ENCODE assay signal across 19 cellular contexts in genomic region chr7:100374601-100375000, GRCh38. TPM values are rescaled to one million over a fixed set of nuclear protein-coding genes. Genes with fewer than 3 reads are reported as not detected.
A peak's percentile ranks its signal among the peaks of the same experiment; 100 is the strongest.
DNase-seq lines count a peak whose midpoint lies in the region; ATAC-seq lines count a peak whose summit lies in the region.
"Had no signal": no experiment of that assay in that cellular context is flagged by ENCODE, and none has a peak within 500 bp of the region (broad histone marks: within the 10 kb centered on the region; RNA-seq: fewer than 3 reads in every experiment).

No MANE protein-coding gene starts in this region.

- peaks cover 87% of the 10 kb centered on the region for H3K4me1 Mint-ChIP-seq in dendritic cell treated with granulocyte-macrophage colony-stimulating factor and Interleukin-4, amounts not matched to agents 40 ng/mL and 50 ng/mL, for 4 days (ENCODE audit: low read depth)
- peaks cover 57% of the 10 kb centered on the region for H3K4me1 Mint-ChIP-seq in stimulated activated memory B cell treated with anti-CD40 and anti-IgM and Interleukin-4, amounts not matched to agents 10 μg/mL and 1 μg/mL and 100 μg/mL, for 72 hours

- no peak overlapping the region for H3K4me3 ChIP-seq in Jurkat, Clone E6-1 (ENCODE audit: low read length)
- H3K4me3 ChIP-seq: esophagus squamous epithelium, lung had no signal

- no peaks in the 10 kb centered on the region for H3K9me3 Mint-ChIP-seq in dendritic cell treated with granulocyte-macrophage colony-stimulating factor and Interleukin-4, amounts not matched to agents 40 ng/mL and 50 ng/mL, for 4 days
- H3K9me3 Mint-ChIP-seq in stimulated activated memory B cell treated with anti-CD40 and anti-IgM and Interleukin-4, amounts not matched to agents 10 μg/mL and 1 μg/mL and 100 μg/mL, for 72 hours: no peaks in the 10 kb centered on the region

- peak overlapping the region; percentile 87 for H3K4me3 Mint-ChIP-seq in dendritic cell treated with granulocyte-macrophage colony-stimulating factor and Interleukin-4, amounts not matched to agents 40 ng/mL and 50 ng/mL, for 4 days
- H3K4me3 Mint-ChIP-seq in stimulated activated memory B cell treated with anti-CD40 and anti-IgM and Interleukin-4, amounts not matched to agents 10 μg/mL and 1 μg/mL and 100 μg/mL, for 72 hours: peak overlapping the region; percentile 61

- DNase-seq in activated CD4-positive, CD25-positive, alpha-beta regulatory T cell treated with anti-CD3 and anti-CD28 coated beads, Interleukin-2, amount 50 U/mL, for 72 hours: peak; percentile 3
- DNase-seq in activated CD4-positive, CD25-positive, alpha-beta regulatory T cell (lab: John Stamatoyannopoulos, UW): no peak
- peak; percentile 59 for DNase-seq in Jurkat, Clone E6-1 (ENCODE audit: low read depth, low spot score)
- DNase-seq in DMS79 treated with DMSO at 0.1 percent for 48 hours (lab: John Stamatoyannopoulos, UW): no peak
- no peak for DNase-seq in G401 (ENCODE audit: low spot score)
- DNase-seq: 8988T; C1 segment of cervical spinal cord; effector CD4-positive, alpha-beta T cell; esophagus squamous epithelium; GOT3; NCI-H187 treated with DMSO at 0.1 percent for 48 hours; NCI-H446; NK-92 treated with Interleukin-12 subunit alpha and Interleukin-12 subunit beta, amount 100 ng/mL, for 24 hours; SW 1271 had no signal

- H3K27me3 Mint-ChIP-seq in dendritic cell treated with granulocyte-macrophage colony-stimulating factor and Interleukin-4, amounts not matched to agents 40 ng/mL and 50 ng/mL, for 4 days: no peaks in the 10 kb centered on the region
- no peaks in the 10 kb centered on the region for H3K27me3 Mint-ChIP-seq in stimulated activated memory B cell treated with anti-CD40 and anti-IgM and Interleukin-4, amounts not matched to agents 10 μg/mL and 1 μg/mL and 100 μg/mL, for 72 hours

- ATAC-seq in stimulated activated memory B cell treated with anti-CD40 and anti-IgM and Interleukin-4, amounts not matched to agents 10 μg/mL and 1 μg/mL and 100 μg/mL, for 72 hours: no peak
- no peak for ATAC-seq in HG02571 (IDR thresholded peaks at IDR 0.05; ENCODE audit: unreplicated experiment)

- H3K36me3 Mint-ChIP-seq in dendritic cell treated with granulocyte-macrophage colony-stimulating factor and Interleukin-4, amounts not matched to agents 40 ng/mL and 50 ng/mL, for 4 days (ENCODE audit: low read depth): peaks cover 55% of the 10 kb centered on the region
- no peaks in the 10 kb centered on the region for H3K36me3 Mint-ChIP-seq in stimulated activated memory B cell treated with anti-CD40 and anti-IgM and Interleukin-4, amounts not matched to agents 10 μg/mL and 1 μg/mL and 100 μg/mL, for 72 hours

- peak overlapping the region; percentile 88 for H3K27ac Mint-ChIP-seq in dendritic cell treated with granulocyte-macrophage colony-stimulating factor and Interleukin-4, amounts not matched to agents 40 ng/mL and 50 ng/mL, for 4 days
- H3K27ac Mint-ChIP-seq in stimulated activated memory B cell treated with anti-CD40 and anti-IgM and Interleukin-4, amounts not matched to agents 10 μg/mL and 1 μg/mL and 100 μg/mL, for 72 hours: peak overlapping the region; percentile 94

- intact Hi-C loops in dendritic cell treated with granulocyte-macrophage colony-stimulating factor and Interleukin-4, amounts not matched to agents 40 ng/mL and 50 ng/mL, for 4 days (cut with micrococcal nuclease): no loop called here

- in situ Hi-C loops in G401 (cut with HindIII; ENCODE audit: low sequenced_read_pairs): no loop called here

RNA-seq across cellular contexts. Expression of gene PILRA, which starts 1.3 kb away (rescaled TPM):
- polyA plus RNA-seq in Jurkat, Clone E6-1 (2012; ENCODE audit: insufficient read depth, insufficient read length): 1.4 TPM
- total RNA-seq in G401 (2014; rRNA removed; shearing (Covaris generic)): 1.6 TPM in 1 of 2 replicates, not detected in the other
- total RNA-seq: bronchial epithelial cell had no signal

RNA-seq across cellular contexts. Expression of gene PILRB, which starts 16.7 kb away (rescaled TPM):
- 43.4 TPM for polyA plus RNA-seq in Jurkat, Clone E6-1 (2012; ENCODE audit: insufficient read depth, insufficient read length)
- total RNA-seq in G401 (2014; rRNA removed; shearing (Covaris generic)): 14.7 and 21.5 TPM in 2 replicates

RNA-seq across cellular contexts. Expression of gene ZCWPW1, which starts 53.9 kb away (rescaled TPM):
- 6.2 TPM for polyA plus RNA-seq in Jurkat, Clone E6-1 (2012; ENCODE audit: insufficient read depth, insufficient read length)
- 0.54 and 0.62 TPM in 2 replicates for total RNA-seq in G401 (2014; rRNA removed; shearing (Covaris generic))

RNA-seq across cellular contexts. Expression of gene MEPCE, which starts 55.0 kb away (rescaled TPM):
- 57.8 TPM for polyA plus RNA-seq in Jurkat, Clone E6-1 (2012; ENCODE audit: insufficient read depth, insufficient read length)
- total RNA-seq in G401 (2014; rRNA removed; shearing (Covaris generic)): 42.5 and 57.7 TPM in 2 replicates

Comparison
In these comparisons a context has a peak if more than half of its experiments do, and no peak if none do; other contexts are left out.
1. DNase-seq: peak in activated CD4-positive, CD25-positive, alpha-beta regulatory T cell treated with anti-CD3 and anti-CD28 coated beads, Interleukin-2, amount 50 U/mL, for 72 hours (single experiment) and Jurkat, Clone E6-1 (single experiment); none in activated CD4-positive, CD25-positive, alpha-beta regulatory T cell (0 of 4), DMS79 treated with DMSO at 0.1 percent for 48 hours (single experiment) and G401 (single experiment).